1 cellular context compared by ENCODE assay signal in genomic region chr11:64854534-64855502, GRCh38.
TF ChIP-seq lines count a peak whose summit lies in the region.

No MANE protein-coding gene starts in this region.

TF ChIP-seq in GM12878, 131 proteins besides CTCF, POLR2A, EP300 and RAD21:
- TF ChIP-seq POLR2AphosphoS5 (IDR thresholded peaks at IDR 0.05; ENCODE audit: low read length) (peak; percentile 54; the same call in 1 of the 2 replicates), EED (IDR thresholded peaks at IDR 0.05; ENCODE audit: low read depth) (peak; percentile 40; the same call in 1 of the 2 replicates), IRF4 (IDR thresholded peaks at IDR 0.05; ENCODE audit: low read depth, low read length) (no peak)
